ENCODE assay signal across 18 cellular contexts in the genomic region with DNA sequence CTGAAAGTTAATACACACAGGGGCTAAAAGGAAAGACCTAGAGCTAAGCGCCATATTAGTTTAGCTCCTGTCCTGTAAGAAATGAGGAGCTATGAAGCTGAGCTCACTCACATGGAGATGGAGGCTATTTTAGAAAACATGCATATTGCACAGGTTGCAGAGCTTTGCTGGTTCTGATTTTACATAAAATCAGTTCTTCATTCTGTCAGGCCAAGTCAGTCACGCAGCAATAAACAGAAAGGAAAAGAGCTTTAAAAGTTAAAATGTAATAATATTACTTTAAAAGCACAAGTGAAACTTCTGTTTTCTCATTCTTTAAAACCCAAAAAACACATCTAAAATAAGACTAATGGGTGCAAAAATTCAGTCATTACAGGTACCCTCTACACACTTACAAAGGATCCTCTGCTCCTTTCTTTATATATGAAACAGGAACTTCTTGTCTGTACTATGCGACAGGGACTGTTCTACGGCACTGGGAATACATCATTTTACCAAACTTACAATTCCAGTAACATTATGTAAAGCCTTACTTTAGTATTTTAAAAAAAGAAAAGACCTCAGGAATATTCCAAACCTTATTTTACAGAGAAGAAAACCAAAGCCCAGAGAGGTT.
DNase-seq lines count a peak whose midpoint lies in the region; ATAC-seq and TF ChIP-seq lines count a peak whose summit lies in the region.
"Had no signal": no experiment of that assay in that cellular context is flagged by ENCODE, and none has a peak within 500 bp of the region (broad histone marks: within the 10 kb centered on the region; RNA-seq: fewer than 3 reads in every experiment).

No MANE protein-coding gene starts in this region.

- peak overlapping the region; percentile 57 to 61 for H3K4ac ChIP-seq in mesenchymal stem cell (ENCODE audit: low read depth in 1 of 2, low read length in 2 of 2)

- H3K9ac ChIP-seq in Karpas-422 (ENCODE audit: low read length) (peak overlapping the region; percentile 13; the same call in 1 of the 2 replicates), mesenchymal stem cell (ENCODE audit: low read length) (peak overlapping the region; percentile 50)

- no peak overlapping the region for H2BK5ac ChIP-seq in mesenchymal stem cell (ENCODE audit: low read depth, low read length, poor library complexity, severe bottlenecking)

- peak; percentile 53 for DNase-seq in Karpas-422
- no peak for DNase-seq in mesenchymal stem cell
- no peak for DNase-seq in tibial nerve (ENCODE audit: low spot score in 2 of 2)
- DNase-seq in SIG-M5 treated with dmso at 0.1 percent for 504 hours (lab: John Stamatoyannopoulos, UW; ENCODE audit: unreplicated experiment) = no peak
- no peak for DNase-seq in Calu3
- no peak for DNase-seq in GDM1 (lab: John Stamatoyannopoulos, UW)
- DNase-seq: C1 segment of cervical spinal cord; effector memory CD8-positive, alpha-beta T cell; KG1; lower lobe of right lung; NCI-H1436 treated with DMSO at 0.1 percent for 48 hours; PC-9; small intestine had no signal

- H2AFZ ChIP-seq in Karpas-422 (ENCODE audit: low read length) (peak overlapping the region; percentile 58), mesenchymal stem cell (ENCODE audit: low read depth, low read length) (no peak overlapping the region)
- H2AFZ ChIP-seq: PC-9 had no signal

- no peak overlapping the region for H2BK120ac ChIP-seq in mesenchymal stem cell (ENCODE audit: low read depth, low read length)

- H3K9me3 ChIP-seq in Karpas-422 (ENCODE audit: low read length) (no peaks in the 10 kb centered on the region), mesenchymal stem cell (ENCODE audit: control insufficient read depth, low read length) (no peaks in the 10 kb centered on the region), tibial nerve (no peaks in the 10 kb centered on the region)
- H3K9me3 ChIP-seq: lower lobe of right lung had no signal

- H3K4me3 Mint-ChIP-seq in Calu3 (ENCODE audit: low read depth, unreplicated experiment) = no peak overlapping the region
- H3K4me3 Mint-ChIP-seq: activated naive CD8-positive, alpha-beta T cell; effector memory CD8-positive, alpha-beta T cell had no signal

- H3K27me3 Mint-ChIP-seq in Calu3 (ENCODE audit: unreplicated experiment) = no peaks in the 10 kb centered on the region
- H3K27me3 Mint-ChIP-seq: activated naive CD8-positive, alpha-beta T cell; effector memory CD8-positive, alpha-beta T cell had no signal

- H2BK15ac ChIP-seq in mesenchymal stem cell (ENCODE audit: low read depth, poor library complexity, severe bottlenecking) = no peak overlapping the region

- BruUV-seq in Calu3 (replicated peaks; lab: Mats Ljungman, UMichigan) = no TSS peak

- intact Hi-C loops in Calu3 (cut with micrococcal nuclease; ENCODE audit: unreplicated experiment) = loop anchor here (5.0 to 10.0 kb wide), 3 partner anchors 180 to 627 kb away; no protein-coding TSS in a partner anchor

- H3K4me2 ChIP-seq in Karpas-422 (ENCODE audit: low read depth, low read length, poor library complexity, severe bottlenecking) = peak overlapping the region; percentile 50
- H3K4me2 ChIP-seq in mesenchymal stem cell (ENCODE audit: low read length, poor library complexity, severe bottlenecking) = no peak overlapping the region
- H3K4me2 ChIP-seq: PC-9 had no signal

- peaks cover 2% of the 10 kb centered on the region for H3K79me1 ChIP-seq in mesenchymal stem cell (replicated peaks; ENCODE audit: low read length, poor library complexity, severe bottlenecking)

- H4K8ac ChIP-seq in mesenchymal stem cell (ENCODE audit: low read length) = no peak overlapping the region

- ATAC-seq in GM19463 (IDR thresholded peaks at IDR 0.05; ENCODE audit: unreplicated experiment) = peak; percentile 36
- ATAC-seq: activated CD4-positive, CD25-positive, alpha-beta regulatory T cell treated with anti-CD3 and anti-CD28 coated beads, Interleukin-2, amount 50 U/mL, for 24 hours; effector memory CD8-positive, alpha-beta T cell had no signal

- no peak for TF ChIP-seq POLR2A in tibial nerve (IDR thresholded peaks at IDR 0.05)

- no peak overlapping the region for H3K18ac ChIP-seq in mesenchymal stem cell (ENCODE audit: low read depth in 1 of 2, low read length in 2 of 2)

- no peaks in the 10 kb centered on the region for H3K36me3 ChIP-seq in Karpas-422 (ENCODE audit: insufficient read depth, low read length)
- H3K36me3 ChIP-seq in mesenchymal stem cell (ENCODE audit: control insufficient read depth in 1 of 2, insufficient read depth in 2 of 2, low read depth in 1 of 2, low read length in 2 of 2) = no peaks in the 10 kb centered on the region
- no peaks in the 10 kb centered on the region for H3K36me3 ChIP-seq in tibial nerve
- H3K36me3 ChIP-seq: cardiac muscle cell had no signal

- H3K4me1 ChIP-seq in Karpas-422 (ENCODE audit: low read length) = peaks cover 35% of the 10 kb centered on the region
- H3K4me1 ChIP-seq in mesenchymal stem cell (ENCODE audit: control insufficient read depth, insufficient read depth, low read depth, low read length) = no peaks in the 10 kb centered on the region
- peaks cover 0 to 62% (median 17%) of the 10 kb centered on the region in 4 donors for H3K4me1 ChIP-seq in tibial nerve

- H3K36me3 Mint-ChIP-seq in Calu3 (ENCODE audit: insufficient read depth, unreplicated experiment) = no peaks in the 10 kb centered on the region

- no peak overlapping the region for H2AK5ac ChIP-seq in mesenchymal stem cell (ENCODE audit: low read length, severe bottlenecking)

- H3K9me2 ChIP-seq in Karpas-422 (replicated peaks; ENCODE audit: insufficient read depth, low read length) = no peaks in the 10 kb centered on the region

- H3K27ac ChIP-seq in Karpas-422 (ENCODE audit: low read length) (peak overlapping the region; percentile 63), mesenchymal stem cell (ENCODE audit: low read length, poor library complexity, severe bottlenecking) (no peak overlapping the region), tibial nerve (peak overlapping the region in 3 of 4 donors; percentile 53 to 85 (median 61))
- H3K27ac ChIP-seq: cardiac muscle cell, HL-60, lower lobe of right lung, PC-9 had no signal

- no peak overlapping the region for H3K4me3 ChIP-seq in Karpas-422 (ENCODE audit: low read length)
- no peak overlapping the region for H3K4me3 ChIP-seq in mesenchymal stem cell (ENCODE audit: insufficient read depth in 1 of 2, low read depth in 1 of 2, low read length in 2 of 2)
- H3K4me3 ChIP-seq in tibial nerve = no peak overlapping the region
- H3K4me3 ChIP-seq: cardiac muscle cell, lower lobe of right lung, PC-9 had no signal

- CTCF ChIA-PET in Calu3 (lab: Charles Lee) = no interaction called here

- no peak overlapping the region for H4K91ac ChIP-seq in mesenchymal stem cell (ENCODE audit: low read length)

- peak overlapping the region in 1 of 2 experiments; percentile 78 for H2BK12ac ChIP-seq in mesenchymal stem cell (ENCODE audit: low read length in 2 of 2)

- TF ChIP-seq CTCF in tibial nerve (IDR thresholded peaks at IDR 0.05) (no peak), Calu3 (IDR thresholded peaks at IDR 0.05; ENCODE audit: unreplicated experiment) (no peak)

- no peaks in the 10 kb centered on the region for H3K79me2 ChIP-seq in Karpas-422 (ENCODE audit: low read length)

- no peaks in the 10 kb centered on the region for H3K9me3 Mint-ChIP-seq in Calu3 (ENCODE audit: low read depth, unreplicated experiment)
- H3K9me3 Mint-ChIP-seq: effector memory CD8-positive, alpha-beta T cell had no signal

- no peaks in the 10 kb centered on the region for H3K27me3 ChIP-seq in Karpas-422 (ENCODE audit: low read length)
- no peaks in the 10 kb centered on the region for H3K27me3 ChIP-seq in mesenchymal stem cell (ENCODE audit: control insufficient read depth in 1 of 2, insufficient read depth in 1 of 2, low read length in 2 of 2)
- H3K27me3 ChIP-seq in tibial nerve = no peaks in the 10 kb centered on the region
- H3K27me3 ChIP-seq: cardiac muscle cell had no signal

- H3K14ac ChIP-seq in mesenchymal stem cell (ENCODE audit: low read length in 2 of 2) = no peak overlapping the region

- H3K4me1 Mint-ChIP-seq in Calu3 (ENCODE audit: low read depth, unreplicated experiment) = peaks cover 26% of the 10 kb centered on the region

- 98% methylated on average over 2 of the region's 4 CpGs for WGBS in mesenchymal stem cell
- WGBS in tibial nerve, 2 donors = 88 to 90% methylated on average over 4 of the region's 4 CpGs

- no peak overlapping the region for H3K27ac Mint-ChIP-seq in Calu3 (ENCODE audit: unreplicated experiment)
- H3K27ac Mint-ChIP-seq: activated naive CD8-positive, alpha-beta T cell had no signal

- H4K20me1 ChIP-seq in Karpas-422 (ENCODE audit: insufficient read depth, low read depth, low read length) = no peaks in the 10 kb centered on the region

- no peak overlapping the region for H3K23ac ChIP-seq in mesenchymal stem cell (ENCODE audit: low read length in 2 of 2)

- no peak for TF ChIP-seq EP300 in tibial nerve (IDR thresholded peaks at IDR 0.05)
